ENCODE assay signal across 8 cellular contexts in genomic region chr1:221611930-221612777, GRCh38.
DNase-seq lines count a peak whose midpoint lies in the region; ATAC-seq and TF ChIP-seq lines count a peak whose summit lies in the region.

No MANE protein-coding gene starts in this region.

- H3K4me2 ChIP-seq in PC-3 (ENCODE audit: low read length) = peak overlapping the region; percentile 50

- H3K27ac ChIP-seq in PC-3 (ENCODE audit: low read length) (peak overlapping the region; percentile 73), prostate gland (no peak overlapping the region)

- no peaks in the 10 kb centered on the region for H3K9me2 ChIP-seq in PC-3 (replicated peaks; ENCODE audit: low read length)

- no peak for TF ChIP-seq CTCF in PC-3 (conservative IDR thresholded peaks at IDR 0.05; ENCODE audit: low read depth, low read length)
- no peak for TF ChIP-seq CTCF in fibroblast of pulmonary artery (IDR thresholded peaks at IDR 0.05; ENCODE audit: low read length, missing control alignments)
- TF ChIP-seq CTCF in prostate gland (IDR thresholded peaks at IDR 0.05) = no peak

- peak overlapping the region; percentile 0; the same call in 1 of the 2 replicates for H3K9ac ChIP-seq in PC-3 (ENCODE audit: low read length)

- no peaks in the 10 kb centered on the region for H3K9me3 Mint-ChIP-seq in activated naive CD4-positive, alpha-beta T cell treated with anti-CD3 and anti-CD28 coated beads, Interleukin-2, amount 10 ng/mL, durations not matched to agents 7 days and 5 days

- DNase-seq in EL = peak; percentile 91
- peak; percentile 99 for DNase-seq in PC-3
- DNase-seq in fibroblast of pulmonary artery (ENCODE audit: low read depth) = peak; percentile 91
- DNase-seq in prostate gland (ENCODE audit: low spot score) = peak; percentile 20
- DNase-seq in D341Med (ENCODE audit: low spot score) = no peak
- no peak for DNase-seq in activated naive CD4-positive, alpha-beta T cell treated with anti-CD3 and anti-CD28 coated beads, Interleukin-2, amount 10 ng/mL, durations not matched to agents 7 days and 5 days
- no peak for DNase-seq in retina

- BruUV-seq in PC-3 (replicated peaks; lab: Mats Ljungman, UMichigan) = no TSS peak

- ATAC-seq in PC-3 (peak; percentile 89), HG02981 (IDR thresholded peaks at IDR 0.05; ENCODE audit: unreplicated experiment) (no peak)

- no peaks in the 10 kb centered on the region for H4K20me1 ChIP-seq in PC-3 (ENCODE audit: low read length)

- H3K27me3 ChIP-seq in PC-3 (ENCODE audit: low read length) = no peaks in the 10 kb centered on the region
- H3K27me3 ChIP-seq in prostate gland (replicated peaks; ENCODE audit: insufficient read depth) = no peaks in the 10 kb centered on the region

- peaks cover 7% of the 10 kb centered on the region for H3F3A ChIP-seq in PC-3 (ENCODE audit: low read length, unreplicated experiment)

- no peaks in the 10 kb centered on the region for H3K36me3 ChIP-seq in PC-3 (ENCODE audit: low read depth, low read length)
- no peaks in the 10 kb centered on the region for H3K36me3 ChIP-seq in prostate gland

- H3K4me1 Mint-ChIP-seq in activated naive CD4-positive, alpha-beta T cell treated with anti-CD3 and anti-CD28 coated beads, Interleukin-2, amount 10 ng/mL, durations not matched to agents 7 days and 5 days = no peaks in the 10 kb centered on the region

- CTCF ChIA-PET in PC-3 (lab: Charles Lee) = no interaction called here
- CTCF ChIA-PET in activated naive CD4-positive, alpha-beta T cell treated with anti-CD3 and anti-CD28 coated beads, Interleukin-2, amount 10 ng/mL, durations not matched to agents 7 days and 5 days (lab: Charles Lee) = no interaction called here

- H3K4me3 ChIP-seq in PC-3 (ENCODE audit: low read length) (no peak overlapping the region), fibroblast of pulmonary artery (replicated peaks; ENCODE audit: low read depth, low read length) (no peak overlapping the region), prostate gland (no peak overlapping the region)

- H3K27ac Mint-ChIP-seq in activated naive CD4-positive, alpha-beta T cell treated with anti-CD3 and anti-CD28 coated beads, Interleukin-2, amount 10 ng/mL, durations not matched to agents 7 days and 5 days = no peak overlapping the region

- H3K79me2 ChIP-seq in PC-3 (ENCODE audit: low read length) = no peaks in the 10 kb centered on the region

- no peak overlapping the region for H2AFZ ChIP-seq in PC-3 (ENCODE audit: low read length)

- TF ChIP-seq POLR2A in prostate gland (IDR thresholded peaks at IDR 0.05) = no peak

- H3K9me3 ChIP-seq in PC-3 (ENCODE audit: low read length) (no peaks in the 10 kb centered on the region), prostate gland (no peaks in the 10 kb centered on the region)

- 14% methylated on average over 6 of the region's 6 CpGs for WGBS in prostate gland

- no peak overlapping the region for H3K4me3 Mint-ChIP-seq in activated naive CD4-positive, alpha-beta T cell treated with anti-CD3 and anti-CD28 coated beads, Interleukin-2, amount 10 ng/mL, durations not matched to agents 7 days and 5 days

- POLR2A ChIA-PET in PC-3 (lab: Charles Lee; ENCODE audit: unreplicated experiment) = interaction anchor here (0.6 kb wide), 1 partner anchor 131 kb away, joined by 6 read pairs; no protein-coding TSS in a partner anchor

- no peaks in the 10 kb centered on the region for H3K36me3 Mint-ChIP-seq in activated naive CD4-positive, alpha-beta T cell treated with anti-CD3 and anti-CD28 coated beads, Interleukin-2, amount 10 ng/mL, durations not matched to agents 7 days and 5 days

- no peaks in the 10 kb centered on the region for H3K27me3 Mint-ChIP-seq in activated naive CD4-positive, alpha-beta T cell treated with anti-CD3 and anti-CD28 coated beads, Interleukin-2, amount 10 ng/mL, durations not matched to agents 7 days and 5 days

- H3K4me1 ChIP-seq in PC-3 (ENCODE audit: insufficient read depth, low read length) (peaks cover 45% of the 10 kb centered on the region), prostate gland (replicated peaks) (no peaks in the 10 kb centered on the region)

- intact Hi-C loops in PC-3 (cut with micrococcal nuclease) = loop anchor here (2.0 to 10.0 kb wide), 5 partner anchors 69 to 353 kb away; no protein-coding TSS in a partner anchor
- intact Hi-C loops in prostate gland (cut with DNase I) = no loop called here

Comparison
In these comparisons a context has a peak if more than half of its experiments do, and no peak if none do; other contexts are left out.
1. DNase-seq: peak in EL (single experiment), PC-3 (single experiment), fibroblast of pulmonary artery (single experiment) and prostate gland (single experiment); none in D341Med (single experiment), activated naive CD4-positive, alpha-beta T cell treated with anti-CD3 and anti-CD28 coated beads, Interleukin-2, amount 10 ng/mL, durations not matched to agents 7 days and 5 days (single experiment) and retina (single experiment).